ENCODE assay signal across 17 cellular contexts in the genomic region with DNA sequence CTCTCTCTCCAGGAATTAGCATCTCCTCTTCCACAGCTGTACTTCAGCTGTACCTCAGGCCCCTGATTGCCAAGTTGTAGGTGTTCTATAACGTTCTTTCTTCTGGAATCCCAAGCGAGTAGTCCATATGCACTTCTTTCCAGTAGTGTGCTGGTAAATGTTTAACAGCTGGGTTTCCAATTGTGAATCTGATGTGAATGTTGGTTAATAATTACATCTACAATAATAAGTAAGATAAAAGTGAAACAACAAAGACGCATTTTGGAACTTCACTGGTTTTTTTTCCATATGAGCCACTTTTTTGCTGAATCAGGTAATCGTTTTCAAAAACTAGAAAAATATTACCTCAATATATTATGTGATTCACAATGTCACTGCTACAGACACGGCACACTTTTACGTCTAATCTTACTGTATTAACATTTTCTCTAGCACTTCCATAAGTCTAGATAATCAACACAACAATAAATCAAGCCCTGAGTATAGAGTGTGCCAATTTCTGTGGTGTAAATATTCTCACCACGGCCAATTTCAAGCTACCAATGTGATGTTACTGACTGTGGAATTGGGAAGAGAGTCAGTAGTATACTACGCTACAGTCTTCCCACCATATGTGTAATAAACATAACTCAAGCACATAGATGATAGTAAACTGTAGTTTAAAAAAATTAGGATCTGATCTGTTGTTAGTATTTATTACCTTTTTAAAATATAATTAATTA.
A peak's percentile ranks its signal among the peaks of the same experiment; 100 is the strongest.
DNase-seq lines count a peak whose midpoint lies in the region; ATAC-seq, FAIRE-seq and TF ChIP-seq lines count a peak whose summit lies in the region.
"Had no signal": no experiment of that assay in that cellular context is flagged by ENCODE, and none has a peak within 500 bp of the region (broad histone marks: within the 10 kb centered on the region; RNA-seq: fewer than 3 reads in every experiment).

No MANE protein-coding gene starts in this region.

- H3K27ac ChIP-seq in K562 (ENCODE audit: extremely low read depth, low read depth, low read length): no peak overlapping the region
- H3K27ac ChIP-seq: KMS-11 had no signal

- no peak for TF ChIP-seq CTCF in K562 (IDR thresholded peaks at IDR 0.05 in 2 of 3, conservative IDR thresholded peaks at IDR 0.05 in 1 of 3; ENCODE audit: insufficient read depth in 2 of 3, low read depth in 1 of 3, low read length in 3 of 3)

- H3K9me1 ChIP-seq in K562 (ENCODE audit: control insufficient read depth, insufficient read depth, low read length): no peaks in the 10 kb centered on the region

- H3K27me3 Mint-ChIP-seq in stimulated activated memory B cell treated with anti-CD40 and anti-IgM and Interleukin-4, amounts not matched to agents 10 μg/mL and 1 μg/mL and 100 μg/mL, for 72 hours: no peaks in the 10 kb centered on the region

- POLR2A ChIA-PET in K562 (lab: Yijun Ruan, JAX): interaction anchor here (1.5 kb wide), 1 partner anchor 14 kb away, joined by 3 read pairs; no protein-coding TSS in a partner anchor

- FAIRE-seq in GM18507 (lab: Jason Lieb, UNC) (peak; percentile 21), K562 (lab: Jason Lieb, UNC) (no peak)

- no peak for TF ChIP-seq POLR2A in K562 (conservative IDR thresholded peaks at IDR 0.05)

- peaks cover 0 to 18% of the 10 kb centered on the region in 2 experiments; a peak in 4 of 5 replicates for H3K4me1 ChIP-seq in K562 (replicated peaks in 1 of 2; ENCODE audit: control insufficient read depth in 2 of 2, insufficient read depth in 2 of 2, low read length in 2 of 2)
- H3K4me1 ChIP-seq: BE2C had no signal

- H3K4me2 ChIP-seq in K562 (ENCODE audit: insufficient read depth, low read length): no peak overlapping the region
- H3K4me2 ChIP-seq: KMS-11 had no signal

- peak overlapping the region; percentile 99 for H3K27ac Mint-ChIP-seq in stimulated activated memory B cell treated with anti-CD40 and anti-IgM and Interleukin-4, amounts not matched to agents 10 μg/mL and 1 μg/mL and 100 μg/mL, for 72 hours

- no peaks in the 10 kb centered on the region for H3K79me2 ChIP-seq in K562 (ENCODE audit: control insufficient read depth, insufficient read depth, low read length)

- in situ Hi-C loops in K562 (cut with MboI): no loop called here

- no peak overlapping the region for H2AFZ ChIP-seq in K562 (ENCODE audit: low read depth, low read length)

- no peak for TF ChIP-seq EP300 in K562 (IDR thresholded peaks at IDR 0.05; ENCODE audit: low read length)

- intact Hi-C loops in K562 (cut with micrococcal nuclease): no loop called here

- H3K9me3 Mint-ChIP-seq in stimulated activated memory B cell treated with anti-CD40 and anti-IgM and Interleukin-4, amounts not matched to agents 10 μg/mL and 1 μg/mL and 100 μg/mL, for 72 hours: no peaks in the 10 kb centered on the region

- WGBS in K562 (ENCODE audit: insufficient coverage, low coverage, missing lambda C conversion rate): 49% methylated on average over 8 of the region's 8 CpGs

- H3K9ac ChIP-seq in K562 (ENCODE audit: insufficient read depth in 1 of 2, low read depth in 2 of 2, low read length in 2 of 2): no peak overlapping the region
- H3K9ac ChIP-seq: KMS-11 had no signal

- H3K36me3 ChIP-seq in K562 (ENCODE audit: control insufficient read depth, insufficient read depth, low read length): no peaks in the 10 kb centered on the region
- H3K36me3 ChIP-seq: BE2C, spleen had no signal

- no peak for TF ChIP-seq RAD21 in K562 (CRISPR knock-in tag; conservative IDR thresholded peaks at IDR 0.05 in 1 of 2, IDR thresholded peaks at IDR 0.05 in 1 of 2)

- DNase-seq in GM18507 (ENCODE audit: extremely low spot score, insufficient read length, low read depth) (no peak), K562 (ENCODE audit: extremely low read depth in 1 of 4, low spot score in 3 of 4) (no peak), left lobe of liver (ENCODE audit: low spot score) (no peak), NCI-H1436 treated with DMSO at 0.1 percent for 48 hours (lab: John Stamatoyannopoulos, UW) (no peak), 8988T (no peak), NCI-H2029 (lab: John Stamatoyannopoulos, UW) (no peak)
- DNase-seq: activated gamma-delta T cell treated with Interleukin-2 at 50 U/mL for 16 hours; BE2C; DMS79; dorsolateral prefrontal cortex; NCI-H1105; spleen; stimulated activated naive CD4-positive, alpha-beta T cell; T-helper 1 cell had no signal

- no peak overlapping the region for H3K4me3 Mint-ChIP-seq in stimulated activated memory B cell treated with anti-CD40 and anti-IgM and Interleukin-4, amounts not matched to agents 10 μg/mL and 1 μg/mL and 100 μg/mL, for 72 hours

- no TSS peak for BruUV-seq in K562 (replicated peaks; lab: Mats Ljungman, UMichigan)

- peaks cover 51% of the 10 kb centered on the region for H3K36me3 Mint-ChIP-seq in stimulated activated memory B cell treated with anti-CD40 and anti-IgM and Interleukin-4, amounts not matched to agents 10 μg/mL and 1 μg/mL and 100 μg/mL, for 72 hours

- H3K9me3 ChIP-seq in K562 (replicated peaks; ENCODE audit: control insufficient read depth, insufficient read depth, low read depth, low read length): no peaks in the 10 kb centered on the region
- H3K9me3 ChIP-seq: BE2C, spleen had no signal

- CTCF ChIA-PET in K562 (lab: Yijun Ruan, JAX; ENCODE audit: low intra/inter-chr PET ratio): no interaction called here

- no peaks in the 10 kb centered on the region for H4K20me1 ChIP-seq in K562 (replicated peaks; ENCODE audit: control insufficient read depth, insufficient read depth, low read length)

- H3K4me1 Mint-ChIP-seq in stimulated activated memory B cell treated with anti-CD40 and anti-IgM and Interleukin-4, amounts not matched to agents 10 μg/mL and 1 μg/mL and 100 μg/mL, for 72 hours: peaks cover 85% of the 10 kb centered on the region

- no peaks in the 10 kb centered on the region for H3K27me3 ChIP-seq in K562 (ENCODE audit: control insufficient read depth in 2 of 2, insufficient read depth in 2 of 2, low read length in 2 of 2)
- H3K27me3 ChIP-seq: BE2C, dorsolateral prefrontal cortex, spleen had no signal

- ATAC-seq in K562: no peak
- peak; percentile 62 for ATAC-seq in left lobe of liver
- ATAC-seq in stimulated activated memory B cell treated with anti-CD40 and anti-IgM and Interleukin-4, amounts not matched to agents 10 μg/mL and 1 μg/mL and 100 μg/mL, for 72 hours: no peak
- no peak for ATAC-seq in GM21515 (IDR thresholded peaks at IDR 0.05; ENCODE audit: unreplicated experiment)

- no peak overlapping the region for H3K4me3 ChIP-seq in K562
- H3K4me3 ChIP-seq: dorsolateral prefrontal cortex, spleen had no signal

TF ChIP-seq in K562, 482 proteins besides CTCF, POLR2A, EP300 and RAD21:
- peak; percentile 50; the same call in 1 of the 2 replicates for TF ChIP-seq MAFG (tag; conservative IDR thresholded peaks at IDR 0.05)
- peak; percentile 69 for TF ChIP-seq MAFF (IDR thresholded peaks at IDR 0.05; ENCODE audit: low read length)
- peak; percentile 78 for TF ChIP-seq C11orf30 (IDR thresholded peaks at IDR 0.05; ENCODE audit: low read depth)
- TF ChIP-seq FOXA3 (CRISPR knock-in tag; conservative IDR thresholded peaks at IDR 0.05 in 1 of 2, IDR thresholded peaks at IDR 0.05 in 1 of 2): no peak
- TF ChIP-seq ZNF316 (IDR thresholded peaks at IDR 0.05): peak; percentile 85
- TF ChIP-seq MAFK (IDR thresholded peaks at IDR 0.05; ENCODE audit: low read length): peak; percentile 73; the same call in 1 of the 2 replicates
